In genomic region chr4:172813359-172813923, GRCh38 we compare ENCODE assay signal across 11 cellular contexts.
DNase-seq lines count a peak whose midpoint lies in the region; ATAC-seq and TF ChIP-seq lines count a peak whose summit lies in the region.
"Had no signal": no experiment of that assay in that cellular context is flagged by ENCODE, and none has a peak within 500 bp of the region (broad histone marks: within the 10 kb centered on the region; RNA-seq: fewer than 3 reads in every experiment).

No MANE protein-coding gene starts in this region.

- H3K9me3 Mint-ChIP-seq in naive thymus-derived CD4-positive, alpha-beta T cell, result no peaks in the 10 kb centered on the region
- H3K9me3 Mint-ChIP-seq in effector memory CD8-positive, alpha-beta T cell, result no peaks in the 10 kb centered on the region

- peak; percentile 84 for ATAC-seq in GM19467 (IDR thresholded peaks at IDR 0.05; ENCODE audit: unreplicated experiment)
- ATAC-seq in HG03045 (IDR thresholded peaks at IDR 0.05; ENCODE audit: unreplicated experiment), result peak; percentile 63
- ATAC-seq in naive thymus-derived CD4-positive, alpha-beta T cell, result no peak
- ATAC-seq in effector memory CD8-positive, alpha-beta T cell (replicated peaks), result no peak
- no peak for ATAC-seq in left cardiac atrium
- ATAC-seq: Right ventricle myocardium inferior had no signal

- CTCF ChIA-PET in naive thymus-derived CD4-positive, alpha-beta T cell (lab: Charles Lee), result no interaction called here

- POLR2A ChIA-PET in naive thymus-derived CD4-positive, alpha-beta T cell (lab: Charles Lee), result no interaction called here

- no peak overlapping the region for H3K27ac Mint-ChIP-seq in naive thymus-derived CD4-positive, alpha-beta T cell
- H3K27ac Mint-ChIP-seq in effector memory CD8-positive, alpha-beta T cell, result no peak overlapping the region

- H3K4me3 ChIP-seq in GM12865 (ENCODE audit: low read depth, low read length) (no peak overlapping the region), tibial artery (no peak overlapping the region)
- H3K4me3 ChIP-seq in naive thymus-derived CD4-positive, alpha-beta T cell (ENCODE audit: low read length), result no peak overlapping the region

- H3K27ac ChIP-seq in naive thymus-derived CD4-positive, alpha-beta T cell (ENCODE audit: low read depth, low read length), result no peak overlapping the region
- H3K27ac ChIP-seq in tibial artery, result no peak overlapping the region

- peak; percentile 48 for DNase-seq in GM12865 (ENCODE audit: low read depth)
- DNase-seq in NOMO-1 (lab: John Stamatoyannopoulos, UW; ENCODE audit: unreplicated experiment in 2 of 2), result peak; percentile 70 to 88
- no peak for DNase-seq in naive thymus-derived CD4-positive, alpha-beta T cell
- DNase-seq in tibial artery, result no peak
- no peak for DNase-seq in effector memory CD8-positive, alpha-beta T cell
- no peak for DNase-seq in left cardiac atrium
- DNase-seq: AML-193; stimulated activated CD4-positive, alpha-beta T cell treated with anti-CD3 and anti-CD28 coated beads, Interleukin-2, amount 100 ng/mL, for 24 hours had no signal

- H3K4me3 Mint-ChIP-seq in naive thymus-derived CD4-positive, alpha-beta T cell, result no peak overlapping the region
- H3K4me3 Mint-ChIP-seq in effector memory CD8-positive, alpha-beta T cell, result no peak overlapping the region

- no peak for TF ChIP-seq CTCF in GM12865 (IDR thresholded peaks at IDR 0.05; ENCODE audit: insufficient read depth, low read depth, low read length, missing control alignments)
- no peak for TF ChIP-seq CTCF in tibial artery (IDR thresholded peaks at IDR 0.05)

- no peaks in the 10 kb centered on the region for H3K27me3 ChIP-seq in naive thymus-derived CD4-positive, alpha-beta T cell (ENCODE audit: control insufficient read depth in 2 of 2, insufficient read depth in 2 of 2, low read length in 2 of 2)
- no peaks in the 10 kb centered on the region for H3K27me3 ChIP-seq in tibial artery

- peaks cover 0 to 4% (median 0%) of the 10 kb centered on the region in 7 donors for H3K4me1 Mint-ChIP-seq in naive thymus-derived CD4-positive, alpha-beta T cell
- peaks cover 0 to 3% of the 10 kb centered on the region in 2 donors for H3K4me1 Mint-ChIP-seq in effector memory CD8-positive, alpha-beta T cell (ENCODE audit: low read depth in 2 of 2)

- intact Hi-C loops in naive thymus-derived CD4-positive, alpha-beta T cell (cut with micrococcal nuclease), result no loop called here
- intact Hi-C loops in tibial artery (cut with DNase I; ENCODE audit: low total_unique reads) (no loop called here), left cardiac atrium (cut with DNase I) (no loop called here)

- no peaks in the 10 kb centered on the region for H3K4me1 ChIP-seq in naive thymus-derived CD4-positive, alpha-beta T cell (ENCODE audit: control insufficient read depth in 2 of 2, insufficient read depth in 2 of 2, low read length in 2 of 2)
- H3K4me1 ChIP-seq in tibial artery, result no peaks in the 10 kb centered on the region

- H3K36me3 Mint-ChIP-seq in naive thymus-derived CD4-positive, alpha-beta T cell, result no peaks in the 10 kb centered on the region
- no peaks in the 10 kb centered on the region for H3K36me3 Mint-ChIP-seq in effector memory CD8-positive, alpha-beta T cell (ENCODE audit: insufficient read depth)

- H3K27me3 Mint-ChIP-seq in naive thymus-derived CD4-positive, alpha-beta T cell, result peaks cover 0 to 11% (median 7%) of the 10 kb centered on the region in 5 donors
- no peaks in the 10 kb centered on the region for H3K27me3 Mint-ChIP-seq in effector memory CD8-positive, alpha-beta T cell

- H3K36me3 ChIP-seq in naive thymus-derived CD4-positive, alpha-beta T cell (ENCODE audit: control insufficient read depth in 2 of 3, insufficient read depth in 3 of 3, low read length in 3 of 3), result no peaks in the 10 kb centered on the region
- no peaks in the 10 kb centered on the region for H3K36me3 ChIP-seq in tibial artery

- H3K9me3 ChIP-seq in naive thymus-derived CD4-positive, alpha-beta T cell (ENCODE audit: control insufficient read depth in 2 of 3, low read length in 3 of 3), result no peaks in the 10 kb centered on the region
- H3K9me3 ChIP-seq in tibial artery, result no peaks in the 10 kb centered on the region

Comparison
In these comparisons a context has a peak if more than half of its experiments do, and no peak if none do; other contexts are left out.
1. DNase-seq: peak in GM12865 (single experiment) and NOMO-1 (2 of 2); none in naive thymus-derived CD4-positive, alpha-beta T cell (0 of 9), tibial artery (0 of 2), effector memory CD8-positive, alpha-beta T cell (0 of 3) and left cardiac atrium (single experiment).
2. ATAC-seq: peak in GM19467 (single experiment) and HG03045 (single experiment); none in naive thymus-derived CD4-positive, alpha-beta T cell (single experiment), effector memory CD8-positive, alpha-beta T cell (single experiment) and left cardiac atrium (0 of 2).